Comparison of ENCODE assay signal across 7 cellular contexts in the genomic region with DNA sequence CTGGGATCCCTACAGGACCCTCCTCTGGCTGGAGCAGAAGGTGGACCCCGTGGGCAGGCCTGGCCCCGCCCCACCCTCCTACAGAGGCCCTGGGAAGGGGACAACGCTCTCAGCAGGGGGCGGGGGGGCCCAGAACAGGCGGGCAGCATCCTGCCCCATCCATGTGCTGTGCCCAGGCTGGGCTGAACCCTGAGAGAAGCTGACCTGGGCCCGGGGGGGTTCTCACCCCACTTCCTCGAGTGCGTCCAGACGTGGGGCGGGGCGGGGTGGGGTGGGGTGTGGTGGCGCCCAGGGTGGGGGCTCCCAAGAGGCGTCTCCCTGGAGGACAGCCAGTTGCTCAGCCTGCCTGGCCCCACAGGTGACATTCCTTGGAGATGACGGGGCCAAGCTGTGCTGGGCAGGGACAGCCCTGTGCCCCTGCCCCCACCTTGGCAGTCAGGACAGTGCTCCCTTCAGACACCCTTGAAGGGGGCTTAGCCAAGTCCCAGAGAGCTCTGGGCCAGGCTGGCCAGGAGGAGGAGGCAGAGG. TPM values are rescaled to one million over a fixed set of nuclear protein-coding genes. Genes with fewer than 3 reads are reported as not detected.
DNase-seq lines count a peak whose midpoint lies in the region; ATAC-seq, FAIRE-seq and TF ChIP-seq lines count a peak whose summit lies in the region.

No MANE protein-coding gene starts in this region.

- peak; percentile 8 for ATAC-seq in GM21367 (IDR thresholded peaks at IDR 0.05; ENCODE audit: unreplicated experiment)
- peak; percentile 57 to 64 (median 60) for ATAC-seq in pancreas
- no peak for ATAC-seq in GM18502 (IDR thresholded peaks at IDR 0.05; ENCODE audit: poor library complexity, unreplicated experiment)

- H3K36me3 Mint-ChIP-seq in endodermal cell (ENCODE audit: low read depth), result peaks cover 33% of the 10 kb centered on the region

- TF ChIP-seq CTCF in endodermal cell (conservative IDR thresholded peaks at IDR 0.05), result no peak
- TF ChIP-seq CTCF in pancreas (IDR thresholded peaks at IDR 0.05), result no peak

- H3K9ac ChIP-seq in endodermal cell (ENCODE audit: extremely low read depth, low read length, poor library complexity, severe bottlenecking), result no peak overlapping the region

- H3K9me3 Mint-ChIP-seq in endodermal cell, result no peaks in the 10 kb centered on the region

- no peak overlapping the region for H3K27ac ChIP-seq in endodermal cell (ENCODE audit: low read depth, low read length)
- peak overlapping the region; percentile 89 to 95 (median 92) for H3K27ac ChIP-seq in pancreas

- no peak overlapping the region for H3K4me3 ChIP-seq in endodermal cell (ENCODE audit: low read length)
- peak overlapping the region in 1 of 4 donors; percentile 33 for H3K4me3 ChIP-seq in pancreas

- 77% methylated on average over 14 of the region's 14 CpGs; no CpG with 5 or more reads in 1 of the 2 experiments for WGBS in endodermal cell (ENCODE audit: insufficient coverage in 1 of 2, insufficient read length in 1 of 2), 2 experiments
- 31 to 41% methylated on average over 11 to 14 of the region's 14 CpGs for WGBS in pancreas, 2 donors

- H3K4me1 Mint-ChIP-seq in endodermal cell, result peaks cover 7% of the 10 kb centered on the region

- intact Hi-C loops in pancreas (cut with DNase I), result no loop called here

- H3K4me3 Mint-ChIP-seq in endodermal cell, result no peak overlapping the region

- no peak for FAIRE-seq in pancreas (lab: Jason Lieb, UNC)

- no peaks in the 10 kb centered on the region for H3K4me1 ChIP-seq in endodermal cell (ENCODE audit: control insufficient read depth, insufficient read depth, low read length)
- H3K4me1 ChIP-seq in pancreas, result peaks cover 45 to 50% (median 49%) of the 10 kb centered on the region in 3 donors

- DNase-seq in LoVo (ENCODE audit: low spot score) (peak; percentile 94), endodermal cell (no peak), pancreas (peak; percentile 71 to 91 (median 86)), NCI-H2196 (lab: John Stamatoyannopoulos, UW; ENCODE audit: unreplicated experiment) (no peak), retina (no peak)

- no peaks in the 10 kb centered on the region for H3K27me3 Mint-ChIP-seq in endodermal cell (ENCODE audit: insufficient read depth)

- H3K36me3 ChIP-seq in endodermal cell (ENCODE audit: control insufficient read depth, insufficient read depth, low read length), result peaks cover 27% of the 10 kb centered on the region
- peaks cover 0 to 28% (median 5%) of the 10 kb centered on the region in 3 donors for H3K36me3 ChIP-seq in pancreas

- H3K27me3 ChIP-seq in endodermal cell (ENCODE audit: control insufficient read depth, insufficient read depth, low read length, poor library complexity, severe bottlenecking) (no peaks in the 10 kb centered on the region), pancreas (no peaks in the 10 kb centered on the region)

- H3K9me3 ChIP-seq in endodermal cell (ENCODE audit: control insufficient read depth, low read length), result no peaks in the 10 kb centered on the region
- no peaks in the 10 kb centered on the region for H3K9me3 ChIP-seq in pancreas

- peak overlapping the region; percentile 39 for H3K27ac Mint-ChIP-seq in endodermal cell

RNA-seq across cellular contexts. Expression of a gene that starts 0.4 kb away (rescaled TPM):
- total RNA-seq in endodermal cell, result 1 to 10 TPM; 6.3 to 6.4 TPM
- polyA plus RNA-seq in endodermal cell (2013, experiment 1 of 2), result 1.1 TPM
- 2.6 TPM for polyA plus RNA-seq in endodermal cell (2013, experiment 2 of 2)
- 10 to 100 TPM in 3 of 6 donors, 1 to 10 TPM in 3; 4.7 to 23.6 (median 10.0) TPM for total RNA-seq in pancreas
- 10 to 100 TPM; 17.9 to 29.0 TPM for polyA plus RNA-seq in pancreas

RNA-seq across cellular contexts. Expression of a gene that starts 10.5 kb away (rescaled TPM):
- total RNA-seq in endodermal cell (10 to 100 TPM; 74.3 to 82.7 TPM), pancreas (10 to 100 TPM; 56.0 to 83.5 (median 62.9) TPM)
- polyA plus RNA-seq in endodermal cell (2013, experiment 1 of 2), result 89.2 TPM
- 87.4 TPM for polyA plus RNA-seq in endodermal cell (2013, experiment 2 of 2)
- polyA plus RNA-seq in pancreas, result 100 to 1,000 TPM in 1 of 2 donors, 10 to 100 TPM in 1; 95.0 to 106 TPM

RNA-seq across cellular contexts. Expression of a gene that starts 33.8 kb away (rescaled TPM):
- total RNA-seq in endodermal cell (1 to 10 TPM; 1.6 to 2.7 TPM), pancreas (10 to 100 TPM in 4 of 6 donors, 1 to 10 TPM in 2; 4.2 to 58.2 (median 17.6) TPM)
- polyA plus RNA-seq in endodermal cell (2013, experiment 1 of 2), result 1.4 TPM
- 0.62 TPM for polyA plus RNA-seq in endodermal cell (2013, experiment 2 of 2)
- polyA plus RNA-seq in pancreas, result 10 to 100 TPM; 34.1 to 35.9 TPM

RNA-seq across cellular contexts. Expression of a gene that starts 52.2 kb away (rescaled TPM):
- 10 to 100 TPM; 27.4 to 35.3 TPM for total RNA-seq in endodermal cell
- polyA plus RNA-seq in endodermal cell (2013, experiment 1 of 2), result 21.3 TPM
- 20.3 TPM for polyA plus RNA-seq in endodermal cell (2013, experiment 2 of 2)
- total RNA-seq in pancreas, result 10 to 100 TPM in 3 of 6 donors, 1 to 10 TPM in 3; 8.2 to 13.1 (median 10.3) TPM
- polyA plus RNA-seq in pancreas, result 10 to 100 TPM in 1 of 2 donors, 1 to 10 TPM in 1; 9.8 to 12.5 TPM

RNA-seq across cellular contexts. Expression of a gene that starts 60.0 kb away (rescaled TPM):
- 10 to 100 TPM; 38.0 to 39.0 TPM for total RNA-seq in endodermal cell
- polyA plus RNA-seq in endodermal cell (2013, experiment 1 of 2), result 40.1 TPM
- polyA plus RNA-seq in endodermal cell (2013, experiment 2 of 2), result 37.5 TPM
- 10 to 100 TPM; 12.8 to 18.0 (median 14.0) TPM for total RNA-seq in pancreas
- polyA plus RNA-seq in pancreas, result 10 to 100 TPM; 28.7 to 28.9 TPM

Comparison
In these comparisons a context has a peak if more than half of its experiments do, and no peak if none do; other contexts are left out.
1. DNase-seq: peak in LoVo (single experiment) and pancreas (6 of 6); none in endodermal cell (single experiment), NCI-H2196 (single experiment) and retina (single experiment).